In genomic region chr1:182556279-182556678, GRCh38 we compare ENCODE assay signal across 24 cellular contexts. TPM values are rescaled to one million over a fixed set of nuclear protein-coding genes. Genes with fewer than 3 reads are reported as not detected.
DNase-seq lines count a peak whose midpoint lies in the region; ATAC-seq, FAIRE-seq and TF ChIP-seq lines count a peak whose summit lies in the region.
"Had no signal": no experiment of that assay in that cellular context is flagged by ENCODE, and none has a peak within 500 bp of the region (broad histone marks: within the 10 kb centered on the region; RNA-seq: fewer than 3 reads in every experiment).

No MANE protein-coding gene starts in this region.

- H3K27me3 ChIP-seq in K562 (ENCODE audit: control insufficient read depth in 2 of 2, insufficient read depth in 2 of 2, low read length in 2 of 2) (peaks cover 6 to 18% of the 10 kb centered on the region in 2 experiments), psoas muscle (ENCODE audit: insufficient read depth in 3 of 3, low read length in 2 of 3) (no peaks in the 10 kb centered on the region), osteoblast (ENCODE audit: insufficient read depth, low read length) (no peaks in the 10 kb centered on the region)
- H3K27me3 ChIP-seq: transverse colon had no signal

- no peak for FAIRE-seq in K562 (lab: Jason Lieb, UNC)
- FAIRE-seq: HepG2 had no signal

- TF ChIP-seq POLR2A in K562 (conservative IDR thresholded peaks at IDR 0.05), result no peak

- no peaks in the 10 kb centered on the region for H3K9me1 ChIP-seq in K562 (ENCODE audit: control insufficient read depth, insufficient read depth, low read length)

- no TSS peak for BruUV-seq in K562 (replicated peaks; lab: Mats Ljungman, UMichigan)

- H3K4me2 ChIP-seq in K562 (ENCODE audit: insufficient read depth, low read length) (no peak overlapping the region), osteoblast (ENCODE audit: insufficient read depth, low read length) (no peak overlapping the region)
- H3K4me2 ChIP-seq: PC-9 had no signal

- no peak overlapping the region for H2AFZ ChIP-seq in K562 (ENCODE audit: low read depth, low read length)
- H2AFZ ChIP-seq in osteoblast (ENCODE audit: low read length), result no peak overlapping the region
- H2AFZ ChIP-seq: PC-9 had no signal

- intact Hi-C loops in K562 (cut with micrococcal nuclease) (no loop called here), psoas muscle (cut with DNase I) (no loop called here)

- CTCF ChIA-PET in K562 (lab: Yijun Ruan, JAX; ENCODE audit: low intra/inter-chr PET ratio), result no interaction called here

- H3K27ac ChIP-seq in K562 (ENCODE audit: extremely low read depth, low read depth, low read length), result no peak overlapping the region
- H3K27ac ChIP-seq in psoas muscle, result no peak overlapping the region
- no peak overlapping the region for H3K27ac ChIP-seq in osteoblast (ENCODE audit: low read depth, low read length)
- H3K27ac ChIP-seq: PC-9, transverse colon had no signal

- H3K36me3 ChIP-seq in K562 (ENCODE audit: control insufficient read depth, insufficient read depth, low read length) (no peaks in the 10 kb centered on the region), psoas muscle (ENCODE audit: insufficient read depth in 1 of 2, low read depth in 1 of 2) (no peaks in the 10 kb centered on the region), osteoblast (ENCODE audit: insufficient read depth, low read length) (no peaks in the 10 kb centered on the region)
- H3K36me3 ChIP-seq: transverse colon had no signal

- no peaks in the 10 kb centered on the region for H4K20me1 ChIP-seq in K562 (replicated peaks; ENCODE audit: control insufficient read depth, insufficient read depth, low read length)
- H4K20me1 ChIP-seq in osteoblast (ENCODE audit: insufficient read depth, low read length), result no peaks in the 10 kb centered on the region

- DNase-seq in NCI-H82 (lab: John Stamatoyannopoulos, UW) (peak; percentile 31), NCI-H82 treated with DMSO at 0.1 percent for 48 hours (lab: John Stamatoyannopoulos, UW; ENCODE audit: unreplicated experiment) (no peak), LHCN-M2 (ENCODE audit: low read depth) (peak; percentile 21), K562 (ENCODE audit: extremely low read depth in 1 of 4, low spot score in 3 of 4) (no peak), psoas muscle (no peak), osteoblast (ENCODE audit: insufficient read length, low spot score, missing footprints) (no peak), GDM1 (lab: John Stamatoyannopoulos, UW) (no peak)
- DNase-seq: 8988T; activated CD8-positive, alpha-beta memory T cell treated with anti-CD3 and anti-CD28 coated beads for 24 hours; activated naive CD4-positive, alpha-beta T cell treated with anti-CD3 and anti-CD28 coated beads, Interleukin-2, amount 10 ng/mL, durations not matched to agents 7 days and 5 days; activated T-cell treated with anti-CD3 and anti-CD28 coated beads, Interleukin-2, amount 50 U/mL, for 4 hours; amygdala; DMS153; H7; islet precursor cell; NCI-H1105; NCI-H2081; NK-92 treated with Interleukin-12 subunit alpha and Interleukin-12 subunit beta, amount 100 ng/mL, for 24 hours; PC-9; SIG-M5; transverse colon had no signal

- POLR2A ChIA-PET in K562 (lab: Yijun Ruan, JAX), result no interaction called here

- H3K4me3 ChIP-seq in K562, result no peak overlapping the region
- no peak overlapping the region for H3K4me3 ChIP-seq in psoas muscle
- no peak overlapping the region for H3K4me3 ChIP-seq in osteoblast (ENCODE audit: insufficient read depth, low read length)
- H3K4me3 ChIP-seq: lung, PC-9, transverse colon had no signal

- H3K79me2 ChIP-seq in K562 (ENCODE audit: control insufficient read depth, insufficient read depth, low read length), result no peaks in the 10 kb centered on the region
- H3K79me2 ChIP-seq in osteoblast (ENCODE audit: insufficient read depth, low read length), result no peaks in the 10 kb centered on the region

- no peaks in the 10 kb centered on the region for H3K4me1 ChIP-seq in K562 (replicated peaks in 1 of 2; ENCODE audit: control insufficient read depth in 2 of 2, insufficient read depth in 2 of 2, low read length in 2 of 2)
- no peaks in the 10 kb centered on the region for H3K4me1 ChIP-seq in psoas muscle
- no peaks in the 10 kb centered on the region for H3K4me1 ChIP-seq in osteoblast (ENCODE audit: insufficient read depth, low read length)
- H3K4me1 ChIP-seq: transverse colon had no signal

- H3K9me3 ChIP-seq in K562 (replicated peaks; ENCODE audit: control insufficient read depth, insufficient read depth, low read depth, low read length), result no peaks in the 10 kb centered on the region
- peaks cover 5% of the 10 kb centered on the region for H3K9me3 ChIP-seq in psoas muscle
- H3K9me3 ChIP-seq in osteoblast (ENCODE audit: low read depth, low read length), result peaks cover 2% of the 10 kb centered on the region

- no peak for ATAC-seq in K562
- peak in 3 of 4 donors; percentile 10 to 67 (median 57) for ATAC-seq in psoas muscle
- ATAC-seq in HG03139 (IDR thresholded peaks at IDR 0.05; ENCODE audit: unreplicated experiment), result no peak
- ATAC-seq: activated T-cell treated with anti-CD3 and anti-CD28 coated beads, Interleukin-2, amount 50 U/mL, for 4 hours; HepG2 had no signal

- in situ Hi-C loops in K562 (cut with MboI), result no loop called here

- no peak for TF ChIP-seq CTCF in K562 (IDR thresholded peaks at IDR 0.05 in 2 of 3, conservative IDR thresholded peaks at IDR 0.05 in 1 of 3; ENCODE audit: insufficient read depth in 2 of 3, low read depth in 1 of 3, low read length in 3 of 3)
- TF ChIP-seq CTCF in psoas muscle (IDR thresholded peaks at IDR 0.05), result no peak
- TF ChIP-seq CTCF in osteoblast (IDR thresholded peaks at IDR 0.05; ENCODE audit: extremely low read depth, low read depth, low read length), result no peak

- H3K9ac ChIP-seq in K562 (ENCODE audit: insufficient read depth in 1 of 2, low read depth in 2 of 2, low read length in 2 of 2), result no peak overlapping the region

- no peak for TF ChIP-seq RAD21 in K562 (CRISPR knock-in tag; conservative IDR thresholded peaks at IDR 0.05 in 1 of 2, IDR thresholded peaks at IDR 0.05 in 1 of 2)

- TF ChIP-seq EP300 in K562 (IDR thresholded peaks at IDR 0.05; ENCODE audit: low read length), result no peak

TF ChIP-seq in K562, 482 proteins besides CTCF, POLR2A, EP300 and RAD21 (continues in another document):
- TF ChIP-seq SMAD4 (CRISPR knock-in tag; conservative IDR thresholded peaks at IDR 0.05) (no peak), ATF4 (CRISPR knock-in tag; IDR thresholded peaks at IDR 0.05) (no peak), HSF4 (CRISPR knock-in tag; IDR thresholded peaks at IDR 0.05; ENCODE audit: borderline replicate concordance) (no peak)

RNA-seq across cellular contexts. Expression of gene RNASEL, which starts 32.8 kb away (rescaled TPM):
- total RNA-seq in LHCN-M2 (2014; rRNA removed) (5.7 and 6.1 TPM in 2 replicates), K562 (2014; rRNA removed) (5.4 and 6.2 TPM in 2 replicates), K562 (2014; rRNA removed; fragmentation: Illumina TruSeq; extraction: Trizol) (8.6 and 8.7 TPM in 2 replicates), K562 (2015; rRNA removed; fragmentation: Illumina TruSeq; extraction: Trizol) (8.4 and 9.1 TPM in 2 replicates), K562 (2021) (5.4 and 5.7 TPM in 2 replicates), psoas muscle (1 to 10 TPM; 1.5 to 4.4 (median 2.1) TPM), osteoblast (7.2 and 9.1 TPM in 2 replicates)
- polyA plus RNA-seq in LHCN-M2 (2012), result 2.8 TPM
- total RNA-seq in K562 (2011; cell fraction: chromatin; rRNA removed; ENCODE audit: low replicate concordance), result 7.7 and 12.7 TPM in 2 replicates
- 5.3 and 5.8 TPM in 2 replicates for total RNA-seq in K562 (2011; cell fraction: nucleolus; rRNA removed)
- 10.9 and 15.1 TPM in 2 replicates for total RNA-seq in K562 (2011; cell fraction: nucleoplasm; rRNA removed)
- polyA plus RNA-seq in K562 (2011; rRNA removed) (4.2 and 8.6 TPM in 2 replicates), K562 (2014; fragmentation: Illumina TruSeq; extraction: Trizol) (6.2 and 7.2 TPM in 2 replicates), K562 (2014; fragmentation: Nextera tagmentation; extraction: Ambion mirVana) (10 to 100 TPM in 1 of 2 experiments, 1 to 10 TPM in 1; 4.3 to 11.1 TPM), K562 (2014; rRNA removed) (5.1 and 5.6 TPM in 2 replicates), psoas muscle (1 to 10 TPM in 1 of 3 donors, under 1 TPM in 2; 0.61 to 3.4 (median 0.82) TPM)
- polyA plus RNA-seq in K562 (2011; cell fraction: cytosol; rRNA removed), result 2.0 and 2.2 TPM in 2 replicates
- 5.7 and 8.2 TPM in 2 replicates for polyA plus RNA-seq in K562 (2011; cell fraction: nucleus; rRNA removed)
- polyA plus RNA-seq in K562 (2012), result 6.4 and 9.3 TPM in 2 replicates
- polyA minus RNA-seq in K562 (2011; rRNA and poly(A)+ RNA removed), result 8.0 and 12.0 TPM in 2 replicates
- polyA minus RNA-seq in K562 (2011; cell fraction: cytosol; rRNA and poly(A)+ RNA removed), result 1.3 and 3.3 TPM in 2 replicates
- polyA minus RNA-seq in K562 (2011; cell fraction: nucleus; rRNA and poly(A)+ RNA removed), result 4.3 and 5.2 TPM in 2 replicates

RNA-seq across cellular contexts. Expression of gene RGS16, which starts 47.9 kb away (rescaled TPM):
- total RNA-seq in LHCN-M2 (2014; rRNA removed) (0.06 TPM in 1 of 2 replicates, not detected in the other), K562 (2014; rRNA removed) (0.37 and 0.50 TPM in 2 replicates), K562 (2014; rRNA removed; fragmentation: Illumina TruSeq; extraction: Trizol) (0.26 and 0.36 TPM in 2 replicates), K562 (2015; rRNA removed; fragmentation: Illumina TruSeq; extraction: Trizol) (0.15 and 0.29 TPM in 2 replicates), K562 (2021) (0.38 and 0.55 TPM in 2 replicates), psoas muscle (10 to 100 TPM in 2 of 4 donors, 1 to 10 TPM in 2; 1.2 to 17.5 (median 6.9) TPM), osteoblast (under 0.01 and 0.29 TPM in 2 replicates)
- 0.02 TPM for polyA plus RNA-seq in LHCN-M2 (2012)
- total RNA-seq in K562 (2011; cell fraction: chromatin; rRNA removed; ENCODE audit: low replicate concordance), result 0.32 and 0.42 TPM in 2 replicates
- 0.13 and 0.17 TPM in 2 replicates for total RNA-seq in K562 (2011; cell fraction: nucleolus; rRNA removed)
- not detected in 2 replicates for total RNA-seq in K562 (2011; cell fraction: nucleoplasm; rRNA removed)
- polyA plus RNA-seq in K562 (2011; rRNA removed) (0.09 and 0.20 TPM in 2 replicates), K562 (2014; fragmentation: Illumina TruSeq; extraction: Trizol) (0.52 and 0.62 TPM in 2 replicates), K562 (2014; fragmentation: Nextera tagmentation; extraction: Ambion mirVana) (under 1 TPM; 0.07 to 0.21 TPM), K562 (2014; rRNA removed) (0.53 and 0.66 TPM in 2 replicates), psoas muscle (10 to 100 TPM in 1 of 3 donors, under 1 TPM in 2; 0.72 to 22.5 (median 0.86) TPM)
- polyA plus RNA-seq in K562 (2011; cell fraction: cytosol; rRNA removed), result 0.13 and 0.34 TPM in 2 replicates
- 0.06 and 0.31 TPM in 2 replicates for polyA plus RNA-seq in K562 (2011; cell fraction: nucleus; rRNA removed)
- polyA plus RNA-seq in K562 (2012), result 0.40 and 1.7 TPM in 2 replicates
- 0.32 TPM in 1 of 2 replicates, not detected in the other for polyA minus RNA-seq in K562 (2011; rRNA and poly(A)+ RNA removed)
- not detected in 2 replicates for polyA minus RNA-seq in K562 (2011; cell fraction: cytosol; rRNA and poly(A)+ RNA removed)
- 0.11 and 0.40 TPM in 2 replicates for polyA minus RNA-seq in K562 (2011; cell fraction: nucleus; rRNA and poly(A)+ RNA removed)
- total RNA-seq: HepG2, PC-9 had no signal
- polyA plus RNA-seq: HepG2 had no signal

Comparison
In these comparisons a context has a peak if more than half of its experiments do, and no peak if none do; other contexts are left out.
1. DNase-seq: peak in NCI-H82 (single experiment) and LHCN-M2 (single experiment); none in NCI-H82 treated with DMSO at 0.1 percent for 48 hours (single experiment), K562 (0 of 4), psoas muscle (0 of 2), osteoblast (single experiment) and GDM1 (single experiment).
2. ATAC-seq: peak in psoas muscle (3 of 4); none in K562 (single experiment) and HG03139 (single experiment).